10 cellular contexts compared by ENCODE assay signal in genomic region chr10:69866688-69867461, GRCh38.
A peak's percentile ranks its signal among the peaks of the same experiment; 100 is the strongest.
DNase-seq lines count a peak whose midpoint lies in the region; ATAC-seq and TF ChIP-seq lines count a peak whose summit lies in the region.
"Had no signal": no experiment of that assay in that cellular context is flagged by ENCODE, and none has a peak within 500 bp of the region (broad histone marks: within the 10 kb centered on the region; RNA-seq: fewer than 3 reads in every experiment).

No MANE protein-coding gene starts in this region.

- no peaks in the 10 kb centered on the region for H3K9me2 ChIP-seq in OCI-LY7 (ENCODE audit: insufficient read depth, low read length)

- H3K27ac ChIP-seq in SJCRH30 (no peak overlapping the region), osteoblast (ENCODE audit: low read depth, low read length) (peak overlapping the region; percentile 55), OCI-LY7 (ENCODE audit: low read depth, low read length, poor library complexity, severe bottlenecking) (no peak overlapping the region)

- H3K4me3 ChIP-seq in SJCRH30 = peak overlapping the region; percentile 37
- peak overlapping the region; percentile 18 to 22 for H3K4me3 ChIP-seq in foreskin fibroblast (ENCODE audit: low read depth in 1 of 2, low read length in 2 of 2)
- peak overlapping the region; percentile 35 for H3K4me3 ChIP-seq in osteoblast (ENCODE audit: insufficient read depth, low read length)
- H3K4me3 ChIP-seq in OCI-LY7 (ENCODE audit: low read depth, low read length, poor library complexity, severe bottlenecking) = no peak overlapping the region

- intact Hi-C loops in OCI-LY7 (cut with micrococcal nuclease; ENCODE audit: unreplicated experiment) = no loop called here

- DNase-seq in AG20443 (ENCODE audit: low spot score) = peak; percentile 76
- peak; percentile 31 to 53 for DNase-seq in SJCRH30
- peak; percentile 91 to 95 for DNase-seq in foreskin fibroblast
- peak; percentile 88 for DNase-seq in osteoblast (ENCODE audit: insufficient read length, low spot score, missing footprints)
- no peak for DNase-seq in stimulated activated CD4-positive, alpha-beta T cell treated with anti-CD3 and anti-CD28 coated beads, Interleukin-1b, Interleukin-23, amount 100 ng/mL, for 48 hours
- no peak for DNase-seq in OCI-LY7 (ENCODE audit: low spot score)
- DNase-seq in stimulated activated naive CD8-positive, alpha-beta T cell treated with anti-CD3 and anti-CD28 coated beads, Interleukin-15, Interleukin-2, amounts not matched to agents 100 U/mL and 50 U/mL, for 24 hours = no peak
- DNase-seq: DMS79 treated with DMSO at 0.1 percent for 48 hours, T-helper 2 cell had no signal

- H4K20me1 ChIP-seq in osteoblast (ENCODE audit: insufficient read depth, low read length) (no peaks in the 10 kb centered on the region), OCI-LY7 (ENCODE audit: insufficient read depth, low read length) (no peaks in the 10 kb centered on the region)

- H3K36me3 ChIP-seq in SJCRH30 = no peaks in the 10 kb centered on the region
- H3K36me3 ChIP-seq in osteoblast (ENCODE audit: insufficient read depth, low read length) = no peaks in the 10 kb centered on the region
- H3K36me3 ChIP-seq in OCI-LY7 (ENCODE audit: insufficient read depth, low read length) = no peaks in the 10 kb centered on the region

- H3K79me2 ChIP-seq in osteoblast (ENCODE audit: insufficient read depth, low read length) = no peaks in the 10 kb centered on the region
- no peaks in the 10 kb centered on the region for H3K79me2 ChIP-seq in OCI-LY7 (ENCODE audit: insufficient read depth, low read depth, low read length)

- POLR2A ChIA-PET in OCI-LY7 (lab: Charles Lee) = no interaction called here

- no peaks in the 10 kb centered on the region for H3K9me3 ChIP-seq in SJCRH30 (replicated peaks)
- H3K9me3 ChIP-seq in osteoblast (ENCODE audit: low read depth, low read length) = no peaks in the 10 kb centered on the region
- no peaks in the 10 kb centered on the region for H3K9me3 ChIP-seq in OCI-LY7 (ENCODE audit: low read length)

- TF ChIP-seq CTCF in foreskin fibroblast (IDR thresholded peaks at IDR 0.05; ENCODE audit: low read depth, low read length) (no peak), osteoblast (IDR thresholded peaks at IDR 0.05; ENCODE audit: extremely low read depth, low read depth, low read length) (no peak), OCI-LY7 (conservative IDR thresholded peaks at IDR 0.05; ENCODE audit: low read length) (no peak)

- no TSS peak for BruUV-seq in OCI-LY7 (replicated peaks; lab: Mats Ljungman, UMichigan)

- ATAC-seq in GM19397 (IDR thresholded peaks at IDR 0.05; ENCODE audit: unreplicated experiment) = no peak
- no peak for ATAC-seq in stimulated activated naive CD8-positive, alpha-beta T cell treated with anti-CD3 and anti-CD28 coated beads, Interleukin-15, Interleukin-2, amounts not matched to agents 100 U/mL and 50 U/mL, for 24 hours

- H3K4me1 ChIP-seq in SJCRH30 (no peaks in the 10 kb centered on the region), osteoblast (ENCODE audit: insufficient read depth, low read length) (peaks cover 50% of the 10 kb centered on the region), OCI-LY7 (ENCODE audit: insufficient read depth, low read length, poor library complexity, severe bottlenecking) (no peaks in the 10 kb centered on the region)

- H3K4me2 ChIP-seq in osteoblast (ENCODE audit: insufficient read depth, low read length) = peak overlapping the region; percentile 59
- H3K4me2 ChIP-seq in OCI-LY7 (ENCODE audit: low read length) = no peak overlapping the region

- H2AFZ ChIP-seq in osteoblast (ENCODE audit: low read length) (peak overlapping the region; percentile 62), OCI-LY7 (ENCODE audit: low read length) (no peak overlapping the region)

- H3K27me3 ChIP-seq in SJCRH30 (no peaks in the 10 kb centered on the region), osteoblast (ENCODE audit: insufficient read depth, low read length) (no peaks in the 10 kb centered on the region)

- CTCF ChIA-PET in OCI-LY7 (lab: Charles Lee; ENCODE audit: unreplicated experiment) = no interaction called here

Comparison
In these comparisons a context has a peak if more than half of its experiments do, and no peak if none do; other contexts are left out.
1. DNase-seq: peak in AG20443 (single experiment), SJCRH30 (2 of 2), foreskin fibroblast (2 of 2) and osteoblast (single experiment); none in stimulated activated CD4-positive, alpha-beta T cell treated with anti-CD3 and anti-CD28 coated beads, Interleukin-1b, Interleukin-23, amount 100 ng/mL, for 48 hours (single experiment), OCI-LY7 (single experiment) and stimulated activated naive CD8-positive, alpha-beta T cell treated with anti-CD3 and anti-CD28 coated beads, Interleukin-15, Interleukin-2, amounts not matched to agents 100 U/mL and 50 U/mL, for 24 hours (single experiment).